In genomic region chr19:58516246-58516836, GRCh38 we compare ENCODE assay signal across 19 cellular contexts. TPM values are rescaled to one million over a fixed set of nuclear protein-coding genes. Genes with fewer than 3 reads are reported as not detected.
DNase-seq lines count a peak whose midpoint lies in the region; ATAC-seq, FAIRE-seq and TF ChIP-seq lines count a peak whose summit lies in the region.
"Had no signal": no experiment of that assay in that cellular context is flagged by ENCODE, and none has a peak within 500 bp of the region (broad histone marks: within the 10 kb centered on the region; RNA-seq: fewer than 3 reads in every experiment).

No MANE protein-coding gene starts in this region.

- H3K9ac ChIP-seq in SK-N-SH, result no peak overlapping the region
- H3K9ac ChIP-seq in HCT116 (ENCODE audit: low read length), result no peak overlapping the region
- H3K9ac ChIP-seq in mesenchymal stem cell (ENCODE audit: low read length), result peak overlapping the region; percentile 87

- H3K4me3 Mint-ChIP-seq in activated CD8-positive, alpha-beta T cell treated with anti-CD3 and anti-CD28 coated beads, Interleukin-2, amount 10 ng/mL, durations not matched to agents 7 days and 5 days, result peak overlapping the region; percentile 48

- H3F3A ChIP-seq in SK-N-SH (replicated peaks; ENCODE audit: insufficient read depth), result peaks cover 23% of the 10 kb centered on the region

- CTCF ChIA-PET in SK-N-SH (lab: Yijun Ruan, JAX), result interaction anchor here (1.3 kb wide), 1 partner anchor 40 kb away, joined by 3 read pairs; no protein-coding TSS in a partner anchor
- CTCF ChIA-PET in HCT116 (lab: Charles Lee), result interaction anchor here (1.1 kb wide), 1 partner anchor 30 kb away, joined by 3 read pairs; no protein-coding TSS in a partner anchor
- CTCF ChIA-PET in activated CD8-positive, alpha-beta T cell treated with anti-CD3 and anti-CD28 coated beads, Interleukin-2, amount 10 ng/mL, durations not matched to agents 7 days and 5 days (lab: Charles Lee), result interaction anchor here (5.6 kb wide), 1 partner anchor 64 kb away, joined by 94 read pairs; no protein-coding TSS in a partner anchor

- no peak overlapping the region for H3K27ac ChIP-seq in SK-N-SH (ENCODE audit: low read depth in 2 of 2, low read length in 1 of 2)
- H3K27ac ChIP-seq in HCT116 (ENCODE audit: low read depth, low read length), result peak overlapping the region; percentile 80; the same call in 1 of the 2 replicates
- H3K27ac ChIP-seq in mesenchymal stem cell (ENCODE audit: low read length, poor library complexity, severe bottlenecking), result no peak overlapping the region
- H3K27ac ChIP-seq: ovary, upper lobe of left lung had no signal

- H3K79me2 ChIP-seq in SK-N-SH (ENCODE audit: insufficient read depth), result peaks cover 63% of the 10 kb centered on the region
- peaks cover 51% of the 10 kb centered on the region for H3K79me2 ChIP-seq in HCT116 (ENCODE audit: insufficient read depth, low read length)

- no peak overlapping the region for H2BK12ac ChIP-seq in mesenchymal stem cell (ENCODE audit: low read length in 2 of 2)

- no peaks in the 10 kb centered on the region; the same call in 1 of the 2 replicates for H4K20me1 ChIP-seq in SK-N-SH (ENCODE audit: insufficient read depth)
- no peaks in the 10 kb centered on the region for H4K20me1 ChIP-seq in HCT116 (ENCODE audit: insufficient read depth)

- no peak for DNase-seq in SK-N-SH
- no peak for DNase-seq in HCT116 (ENCODE audit: low read depth, low spot score)
- no peak for DNase-seq in activated CD8-positive, alpha-beta T cell treated with anti-CD3 and anti-CD28 coated beads, Interleukin-2, amount 10 ng/mL, durations not matched to agents 7 days and 5 days
- DNase-seq in mesenchymal stem cell, result no peak
- DNase-seq in H54 (ENCODE audit: insufficient read length, low spot score), result no peak
- DNase-seq in NCI-H510A (lab: John Stamatoyannopoulos, UW), result no peak
- DNase-seq: activated CD4-positive, alpha-beta T cell treated with anti-CD3 and anti-CD28 coated beads for 1 hour; activated effector memory CD4-positive, alpha-beta T cell treated with anti-CD3 and anti-CD28 coated beads, Interleukin-2, amount 50 U/mL, for 16 hours; CD4-positive, alpha-beta memory T cell; EL; GOT3; NCI-H2081; NCI-H82 had no signal

- H4K91ac ChIP-seq in mesenchymal stem cell (ENCODE audit: low read length), result peak overlapping the region; percentile 52

- peak overlapping the region; percentile 4; the same call in 1 of the 2 replicates for H3K4me2 ChIP-seq in SK-N-SH
- H3K4me2 ChIP-seq in HCT116 (ENCODE audit: low read length), result no peak overlapping the region
- no peak overlapping the region for H3K4me2 ChIP-seq in mesenchymal stem cell (ENCODE audit: low read length, poor library complexity, severe bottlenecking)

- H3K18ac ChIP-seq in mesenchymal stem cell (ENCODE audit: low read depth in 1 of 2, low read length in 2 of 2), result no peak overlapping the region

- TF ChIP-seq POLR2A in HCT116 (IDR thresholded peaks at IDR 0.05; ENCODE audit: borderline replicate concordance, extremely low read depth, insufficient read depth, insufficient read length) (no peak), H54 (IDR thresholded peaks at IDR 0.05; ENCODE audit: low read depth, low read length) (no peak)

- H3K9me2 ChIP-seq in SK-N-SH, result no peaks in the 10 kb centered on the region
- no peaks in the 10 kb centered on the region for H3K9me2 ChIP-seq in HCT116 (ENCODE audit: insufficient read depth)

- POLR2A ChIA-PET in SK-N-SH (lab: Yijun Ruan, JAX) (no interaction called here), HCT116 (lab: Charles Lee) (no interaction called here)
- POLR2A ChIA-PET in activated CD8-positive, alpha-beta T cell treated with anti-CD3 and anti-CD28 coated beads, Interleukin-2, amount 10 ng/mL, durations not matched to agents 7 days and 5 days (lab: Charles Lee), result no interaction called here

- TF ChIP-seq EP300 in SK-N-SH (IDR thresholded peaks at IDR 0.05; ENCODE audit: borderline replicate concordance in 1 of 2, low read depth in 1 of 2, low read length in 1 of 2), result no peak

- H3K36me3 Mint-ChIP-seq in activated CD8-positive, alpha-beta T cell treated with anti-CD3 and anti-CD28 coated beads, Interleukin-2, amount 10 ng/mL, durations not matched to agents 7 days and 5 days (ENCODE audit: low read depth), result peaks cover 27% of the 10 kb centered on the region

- ATAC-seq in SK-N-SH treated with all-trans-retinoic acid at 6 μM for 48 hours (no peak), HCT116 (no peak), HG03045 (IDR thresholded peaks at IDR 0.05; ENCODE audit: unreplicated experiment) (no peak)
- no peak for ATAC-seq in activated CD8-positive, alpha-beta T cell treated with anti-CD3 and anti-CD28 coated beads, Interleukin-2, amount 10 ng/mL, durations not matched to agents 7 days and 5 days

- H3K4me3 ChIP-seq in SK-N-SH (ENCODE audit: low read depth in 2 of 2, low read length in 1 of 2) (no peak overlapping the region), HCT116 (replicated peaks in 1 of 2; ENCODE audit: low read depth in 1 of 2, low read length in 2 of 2) (no peak overlapping the region), mesenchymal stem cell (ENCODE audit: insufficient read depth in 1 of 2, low read depth in 1 of 2, low read length in 2 of 2) (no peak overlapping the region)
- H3K4me3 ChIP-seq: ovary, skin epidermis, upper lobe of left lung had no signal

- H2AFZ ChIP-seq in SK-N-SH (ENCODE audit: low read depth), result no peak overlapping the region
- no peak overlapping the region for H2AFZ ChIP-seq in HCT116 (ENCODE audit: low read depth, low read length, poor library complexity, severe bottlenecking)
- H2AFZ ChIP-seq in mesenchymal stem cell (ENCODE audit: low read depth, low read length), result no peak overlapping the region

- H3K27me3 ChIP-seq in SK-N-SH (ENCODE audit: insufficient read depth), result no peaks in the 10 kb centered on the region
- H3K27me3 ChIP-seq in HCT116 (ENCODE audit: insufficient read depth, low read length), result no peaks in the 10 kb centered on the region
- no peaks in the 10 kb centered on the region for H3K27me3 ChIP-seq in mesenchymal stem cell (ENCODE audit: control insufficient read depth in 1 of 2, insufficient read depth in 1 of 2, low read length in 2 of 2)
- H3K27me3 ChIP-seq: ovary, upper lobe of left lung had no signal

- TF ChIP-seq CTCF in SK-N-SH (IDR thresholded peaks at IDR 0.05) (no peak), HCT116 (IDR thresholded peaks at IDR 0.05 in 2 of 3, conservative IDR thresholded peaks at IDR 0.05 in 1 of 3; ENCODE audit: borderline replicate concordance in 1 of 3, insufficient read depth in 1 of 3, low read depth in 2 of 3, low read length in 2 of 3) (no peak)

- H2BK15ac ChIP-seq in mesenchymal stem cell (ENCODE audit: low read depth, poor library complexity, severe bottlenecking), result no peak overlapping the region

- RAD21 ChIA-PET in HCT116 (lab: Charles Lee; ENCODE audit: low non-redundant PET in 1 of 2, low total read pairs in 2 of 2, uncharacterized antibody in 2 of 2, unreplicated experiment in 2 of 2), result no interaction called here

- TF ChIP-seq RAD21 in SK-N-SH (IDR thresholded peaks at IDR 0.05; ENCODE audit: low read length), result no peak
- TF ChIP-seq RAD21 in HCT116 (IDR thresholded peaks at IDR 0.05; ENCODE audit: low read depth), result no peak

- peaks cover 56% of the 10 kb centered on the region for H3K4me1 Mint-ChIP-seq in activated CD8-positive, alpha-beta T cell treated with anti-CD3 and anti-CD28 coated beads, Interleukin-2, amount 10 ng/mL, durations not matched to agents 7 days and 5 days (ENCODE audit: low read depth)

- FAIRE-seq in H54 (lab: Jason Lieb, UNC), result no peak
- FAIRE-seq: HTR-8/SVneo had no signal

- no peak overlapping the region for H2BK120ac ChIP-seq in mesenchymal stem cell (ENCODE audit: low read depth, low read length)

- H3K36me3 ChIP-seq in SK-N-SH (replicated peaks in 1 of 2; ENCODE audit: control insufficient read depth in 1 of 2, insufficient read depth in 2 of 2, low read length in 1 of 2) (peaks cover 9 to 28% of the 10 kb centered on the region in 2 experiments), HCT116 (ENCODE audit: control insufficient read depth in 1 of 2, insufficient read depth in 2 of 2, low read length in 2 of 2) (peaks cover 2 to 17% of the 10 kb centered on the region in 2 experiments; a peak in 2 of 4 replicates), mesenchymal stem cell (ENCODE audit: control insufficient read depth in 1 of 2, insufficient read depth in 2 of 2, low read depth in 1 of 2, low read length in 2 of 2) (peaks cover 22 to 56% of the 10 kb centered on the region in 2 experiments)
- H3K36me3 ChIP-seq: ovary had no signal

- no peaks in the 10 kb centered on the region for H3K9me3 Mint-ChIP-seq in activated CD8-positive, alpha-beta T cell treated with anti-CD3 and anti-CD28 coated beads, Interleukin-2, amount 10 ng/mL, durations not matched to agents 7 days and 5 days (ENCODE audit: insufficient read depth)
- H3K9me3 Mint-ChIP-seq: CD4-positive, alpha-beta memory T cell had no signal

- no peaks in the 10 kb centered on the region for H3K9me3 ChIP-seq in SK-N-SH
- no peaks in the 10 kb centered on the region for H3K9me3 ChIP-seq in HCT116 (ENCODE audit: control insufficient read depth in 1 of 2, insufficient read depth in 1 of 2, low read depth in 1 of 2, low read length in 2 of 2)
- H3K9me3 ChIP-seq in mesenchymal stem cell (ENCODE audit: control insufficient read depth, low read length), result no peaks in the 10 kb centered on the region
- H3K9me3 ChIP-seq: ovary, upper lobe of left lung had no signal

- no peak overlapping the region for H3K4ac ChIP-seq in mesenchymal stem cell (ENCODE audit: low read depth in 1 of 2, low read length in 2 of 2)

- no peak overlapping the region for H2BK5ac ChIP-seq in mesenchymal stem cell (ENCODE audit: low read depth, low read length, poor library complexity, severe bottlenecking)

- no peak overlapping the region for H2AK5ac ChIP-seq in mesenchymal stem cell (ENCODE audit: low read length, severe bottlenecking)

- peak overlapping the region; percentile 67 for H3K27ac Mint-ChIP-seq in activated CD8-positive, alpha-beta T cell treated with anti-CD3 and anti-CD28 coated beads, Interleukin-2, amount 10 ng/mL, durations not matched to agents 7 days and 5 days

- intact Hi-C loops in HCT116 (cut with micrococcal nuclease), result loop anchor here (5.0 kb wide), 2 partner anchors 189 to 299 kb away; partner anchors contain the start of gene ZSCAN22

- no peak overlapping the region for H3K23ac ChIP-seq in mesenchymal stem cell (ENCODE audit: low read length in 2 of 2)

- 93% methylated on average over 16 of the region's 25 CpGs for WGBS in SK-N-SH (ENCODE audit: low lambda C conversion rate)
- WGBS in mesenchymal stem cell, result 96% methylated on average over 25 of the region's 25 CpGs

- no peak overlapping the region for H3K14ac ChIP-seq in mesenchymal stem cell (ENCODE audit: low read length in 2 of 2)

- no TSS peak for BruUV-seq in HCT116 (replicated peaks; lab: Mats Ljungman, UMichigan)

- H3K27me3 Mint-ChIP-seq in activated CD8-positive, alpha-beta T cell treated with anti-CD3 and anti-CD28 coated beads, Interleukin-2, amount 10 ng/mL, durations not matched to agents 7 days and 5 days (ENCODE audit: low read depth), result no peaks in the 10 kb centered on the region
- H3K27me3 Mint-ChIP-seq: CD4-positive, alpha-beta memory T cell had no signal

- peaks cover 39% of the 10 kb centered on the region for H3K79me1 ChIP-seq in mesenchymal stem cell (replicated peaks; ENCODE audit: low read length, poor library complexity, severe bottlenecking)

- H4K8ac ChIP-seq in mesenchymal stem cell (ENCODE audit: low read length), result no peak overlapping the region

- peaks cover 0 to 36% of the 10 kb centered on the region in 2 experiments; a peak in 1 of 4 replicates for H3K4me1 ChIP-seq in SK-N-SH (ENCODE audit: control insufficient read depth in 1 of 2, insufficient read depth in 2 of 2, low read depth in 1 of 2, low read length in 1 of 2)
- H3K4me1 ChIP-seq in HCT116 (ENCODE audit: control insufficient read depth in 1 of 2, insufficient read depth in 2 of 2, low read length in 2 of 2), result peaks cover 12 to 41% of the 10 kb centered on the region in 2 experiments
- H3K4me1 ChIP-seq in mesenchymal stem cell (ENCODE audit: control insufficient read depth, insufficient read depth, low read depth, low read length), result peaks cover 29% of the 10 kb centered on the region

RNA-seq across cellular contexts. Expression of gene ZBTB45, which starts 3.3 kb away (rescaled TPM):
- 7.9 and 11.3 TPM in 2 replicates for polyA plus RNA-seq in SK-N-SH (2012; rRNA removed)
- polyA plus RNA-seq in SK-N-SH (2012; cell fraction: cytosol; rRNA removed), result 4.4 and 6.0 TPM in 2 replicates
- 21.0 and 30.6 TPM in 2 replicates for polyA plus RNA-seq in SK-N-SH (2012; cell fraction: nucleus; rRNA removed)
- total RNA-seq in HCT116 (2021; ENCODE audit: unreplicated experiment), result 12.0 TPM
- polyA plus RNA-seq in HCT116 (2012), result 10.6 and 10.8 TPM in 2 replicates
- 10 to 100 TPM; 13.9 to 16.7 TPM for total RNA-seq in activated CD8-positive, alpha-beta T cell treated with anti-CD3 and anti-CD28 coated beads, Interleukin-2, amount 10 ng/mL, durations not matched to agents 7 days and 5 days
- 12.3 TPM for polyA plus RNA-seq in mesenchymal stem cell (2013, experiment 1 of 2)
- 12.7 TPM for polyA plus RNA-seq in mesenchymal stem cell (2013, experiment 2 of 2)

RNA-seq across cellular contexts. Expression of gene SLC27A5, which starts 4.5 kb away (rescaled TPM):
- 50.5 and 57.3 TPM in 2 replicates for polyA plus RNA-seq in SK-N-SH (2012; rRNA removed)
- polyA plus RNA-seq in SK-N-SH (2012; cell fraction: cytosol; rRNA removed), result 29.2 and 41.8 TPM in 2 replicates
- polyA plus RNA-seq in SK-N-SH (2012; cell fraction: nucleus; rRNA removed), result 24.0 and 40.3 TPM in 2 replicates
- 27.1 TPM for total RNA-seq in HCT116 (2021; ENCODE audit: unreplicated experiment)
- polyA plus RNA-seq in HCT116 (2012), result 39.5 and 45.9 TPM in 2 replicates
- total RNA-seq in activated CD8-positive, alpha-beta T cell treated with anti-CD3 and anti-CD28 coated beads, Interleukin-2, amount 10 ng/mL, durations not matched to agents 7 days and 5 days, result 10 to 100 TPM; 12.2 to 14.4 TPM
- 11.7 TPM for polyA plus RNA-seq in mesenchymal stem cell (2013, experiment 1 of 2)
- polyA plus RNA-seq in mesenchymal stem cell (2013, experiment 2 of 2), result 12.9 TPM

RNA-seq across cellular contexts. Expression of gene TRIM28, which starts 27.5 kb away (rescaled TPM):
- polyA plus RNA-seq in SK-N-SH (2012; rRNA removed), result 321 and 594 TPM in 2 replicates
- polyA plus RNA-seq in SK-N-SH (2012; cell fraction: cytosol; rRNA removed), result 191 and 231 TPM in 2 replicates
- 1,222 and 1,964 TPM in 2 replicates for polyA plus RNA-seq in SK-N-SH (2012; cell fraction: nucleus; rRNA removed)
- total RNA-seq in HCT116 (2021; ENCODE audit: unreplicated experiment), result 908 TPM
- 1,271 and 1,421 TPM in 2 replicates for polyA plus RNA-seq in HCT116 (2012)
- 100 to 1,000 TPM; 476 to 528 TPM for total RNA-seq in activated CD8-positive, alpha-beta T cell treated with anti-CD3 and anti-CD28 coated beads, Interleukin-2, amount 10 ng/mL, durations not matched to agents 7 days and 5 days
- polyA plus RNA-seq in mesenchymal stem cell (2013, experiment 1 of 2), result 229 TPM
- 226 TPM for polyA plus RNA-seq in mesenchymal stem cell (2013, experiment 2 of 2)

RNA-seq across cellular contexts. Expression of gene CHMP2A, which starts 38.6 kb away (rescaled TPM):
- polyA plus RNA-seq in SK-N-SH (2012; rRNA removed), result 308 and 381 TPM in 2 replicates
- polyA plus RNA-seq in SK-N-SH (2012; cell fraction: cytosol; rRNA removed), result 350 and 388 TPM in 2 replicates
- 218 and 251 TPM in 2 replicates for polyA plus RNA-seq in SK-N-SH (2012; cell fraction: nucleus; rRNA removed)
- total RNA-seq in HCT116 (2021; ENCODE audit: unreplicated experiment), result 125 TPM
- 183 and 204 TPM in 2 replicates for polyA plus RNA-seq in HCT116 (2012)
- 100 to 1,000 TPM; 108 to 114 TPM for total RNA-seq in activated CD8-positive, alpha-beta T cell treated with anti-CD3 and anti-CD28 coated beads, Interleukin-2, amount 10 ng/mL, durations not matched to agents 7 days and 5 days
- polyA plus RNA-seq in mesenchymal stem cell (2013, experiment 1 of 2), result 148 TPM
- polyA plus RNA-seq in mesenchymal stem cell (2013, experiment 2 of 2), result 144 TPM

RNA-seq across cellular contexts. Expression of gene ZNF446, which starts 40.2 kb away (rescaled TPM):
- 6.9 and 7.0 TPM in 2 replicates for polyA plus RNA-seq in SK-N-SH (2012; rRNA removed)
- polyA plus RNA-seq in SK-N-SH (2012; cell fraction: cytosol; rRNA removed), result 2.3 and 4.2 TPM in 2 replicates
- 22.6 and 27.0 TPM in 2 replicates for polyA plus RNA-seq in SK-N-SH (2012; cell fraction: nucleus; rRNA removed)
- 6.5 TPM for total RNA-seq in HCT116 (2021; ENCODE audit: unreplicated experiment)
- 6.1 and 7.3 TPM in 2 replicates for polyA plus RNA-seq in HCT116 (2012)
- 1 to 10 TPM; 6.9 to 7.8 TPM for total RNA-seq in activated CD8-positive, alpha-beta T cell treated with anti-CD3 and anti-CD28 coated beads, Interleukin-2, amount 10 ng/mL, durations not matched to agents 7 days and 5 days
- polyA plus RNA-seq in mesenchymal stem cell (2013, experiment 1 of 2), result 5.0 TPM
- polyA plus RNA-seq in mesenchymal stem cell (2013, experiment 2 of 2), result 5.1 TPM
